In genomic region chr9:83981126-83981871, GRCh38 we compare ENCODE assay signal across 8 cellular contexts. TPM values are rescaled to one million over a fixed set of nuclear protein-coding genes. Genes with fewer than 3 reads are reported as not detected.
DNase-seq lines count a peak whose midpoint lies in the region; ATAC-seq and TF ChIP-seq lines count a peak whose summit lies in the region.

No MANE protein-coding gene starts in this region.

- ATAC-seq in activated CD4-positive, alpha-beta T cell treated with anti-CD3 and anti-CD28 coated beads for 36 hours = no peak
- ATAC-seq in HG03575 (IDR thresholded peaks at IDR 0.05; ENCODE audit: extremely low read depth, insufficient number of reproducible peaks, low FRiP score, unreplicated experiment) (peak; percentile 2), lung (ENCODE audit: insufficient read depth, low FRiP score) (no peak)
- no peak for ATAC-seq in activated CD4-positive, CD25-positive, alpha-beta regulatory T cell treated with anti-CD3 and anti-CD28 coated beads, Interleukin-2, amount 50 U/mL, for 24 hours

- POLR2A ChIA-PET in activated CD4-positive, alpha-beta T cell treated with anti-CD3 and anti-CD28 coated beads for 36 hours (lab: Charles Lee) = interaction anchor here (0.7 to 2.3 kb wide), 7 partner anchors 16 to 357 kb away, joined by 3 to 11 read pairs (median 4); partner anchors contain the start of gene UBQLN1

- H3K4me1 ChIP-seq in lung (ENCODE audit: control insufficient read depth in 2 of 2, insufficient read depth in 2 of 2, low read length in 2 of 2) (peaks cover 0 to 3% of the 10 kb centered on the region in 2 donors), thyroid gland (peaks cover 4 to 21% of the 10 kb centered on the region in 2 donors)

- H3K9me3 ChIP-seq in SK-N-MC (ENCODE audit: low read depth, low read length) (no peaks in the 10 kb centered on the region), lung (ENCODE audit: control insufficient read depth in 2 of 2, insufficient read depth in 1 of 2, low read length in 1 of 2) (no peaks in the 10 kb centered on the region), thyroid gland (no peaks in the 10 kb centered on the region)

- peak in 1 of 56 donors; percentile 6 for TF ChIP-seq CTCF in dorsolateral prefrontal cortex (IDR thresholded peaks at IDR 0.05 in 54 of 56, conservative IDR thresholded peaks at IDR 0.05 in 2 of 56; ENCODE audit: low read depth in 1 of 56, partially characterized antibody in 56 of 56)
- no peak for TF ChIP-seq CTCF in lung (IDR thresholded peaks at IDR 0.05; ENCODE audit: control extremely low read depth, extremely low read depth)
- no peak for TF ChIP-seq CTCF in thyroid gland (IDR thresholded peaks at IDR 0.05)

- H3K4me1 Mint-ChIP-seq in activated CD4-positive, alpha-beta T cell treated with anti-CD3 and anti-CD28 coated beads for 36 hours = peaks cover 33% of the 10 kb centered on the region

- peak; percentile 52 for DNase-seq in activated CD4-positive, alpha-beta T cell treated with anti-CD3 and anti-CD28 coated beads for 36 hours
- no peak for DNase-seq in activated CD4-positive, alpha-beta T cell treated with anti-CD3 and anti-CD28 coated beads for 4 hours
- DNase-seq in SK-N-MC (ENCODE audit: low read depth, low spot score) (no peak), dorsolateral prefrontal cortex (peak in 3 of 10 donors; percentile 17 to 37 (median 32)), lung (ENCODE audit: low spot score) (no peak), thyroid gland (peak; percentile 17 to 18)

- H3K36me3 ChIP-seq in SK-N-MC (ENCODE audit: insufficient read depth, low read length) (peaks cover 35% of the 10 kb centered on the region), lung (ENCODE audit: control insufficient read depth in 2 of 2, insufficient read depth in 2 of 2, low read length in 2 of 2) (no peaks in the 10 kb centered on the region), thyroid gland (peaks cover 11% of the 10 kb centered on the region in 2 donors)

- CTCF ChIA-PET in activated CD4-positive, alpha-beta T cell treated with anti-CD3 and anti-CD28 coated beads for 36 hours (lab: Charles Lee) = interaction anchor here (1.1 to 1.9 kb wide), 3 partner anchors 61 to 358 kb away, joined by 3 to 6 read pairs (median 6); partner anchors contain the start of genes IDNK and KIF27

- 1% methylated on average over 29 of the region's 29 CpGs for WGBS in lung, 2 donors
- 4 to 5% methylated on average over 22 to 29 of the region's 29 CpGs for WGBS in thyroid gland, 2 donors

- intact Hi-C loops in activated CD4-positive, alpha-beta T cell treated with anti-CD3 and anti-CD28 coated beads for 36 hours (cut with DNase I, micrococcal nuclease) = loop anchor here (2.0 kb wide), 2 partner anchors 24 to 1960 kb away; partner anchors contain the start of gene NAA35 (in 1 of the 2)
- intact Hi-C loops in dorsolateral prefrontal cortex (cut with DNase I) (loop anchor here (2.0 to 5.0 kb wide), 3 partner anchors 24 to 274 kb away; partner anchors contain the start of genes KIF27 (in 1 of the 2) and UBQLN1 (in 1 of the 2)), thyroid gland (cut with DNase I) (no loop called here)

- no peaks in the 10 kb centered on the region for H3K27me3 ChIP-seq in dorsolateral prefrontal cortex
- H3K27me3 ChIP-seq in lung (ENCODE audit: control insufficient read depth, insufficient read depth) = no peaks in the 10 kb centered on the region
- no peaks in the 10 kb centered on the region for H3K27me3 ChIP-seq in thyroid gland

- H3K27ac ChIP-seq in SK-N-MC (peak overlapping the region; percentile 98), dorsolateral prefrontal cortex (peak overlapping the region; percentile 93 to 100 (median 99)), lung (ENCODE audit: low read depth in 1 of 2, low read length in 1 of 2) (peak overlapping the region; percentile 95 to 98), thyroid gland (peak overlapping the region; percentile 94 to 100 (median 98))

- peak overlapping the region; percentile 99 for H3K27ac Mint-ChIP-seq in activated CD4-positive, alpha-beta T cell treated with anti-CD3 and anti-CD28 coated beads for 36 hours

- H3K9me3 Mint-ChIP-seq in activated CD4-positive, alpha-beta T cell treated with anti-CD3 and anti-CD28 coated beads for 36 hours (ENCODE audit: low read depth) = no peaks in the 10 kb centered on the region

- H3K4me3 ChIP-seq in SK-N-MC (peak overlapping the region; percentile 97), dorsolateral prefrontal cortex (peak overlapping the region; percentile 69 to 99 (median 93)), lung (peak overlapping the region; percentile 76), thyroid gland (replicated peaks in 1 of 3) (peak overlapping the region; percentile 74 to 88 (median 84))

- peak overlapping the region; percentile 99 for H3K9ac ChIP-seq in SK-N-MC (ENCODE audit: insufficient read length)

- peak overlapping the region; percentile 100 for H3K4me3 Mint-ChIP-seq in activated CD4-positive, alpha-beta T cell treated with anti-CD3 and anti-CD28 coated beads for 36 hours

- TF ChIP-seq POLR2A in thyroid gland (IDR thresholded peaks at IDR 0.05) = no peak

- H3K27me3 Mint-ChIP-seq in activated CD4-positive, alpha-beta T cell treated with anti-CD3 and anti-CD28 coated beads for 36 hours = no peaks in the 10 kb centered on the region

- peaks cover 49% of the 10 kb centered on the region for H3K36me3 Mint-ChIP-seq in activated CD4-positive, alpha-beta T cell treated with anti-CD3 and anti-CD28 coated beads for 36 hours (ENCODE audit: low read depth)

RNA-seq across cellular contexts. Expression of gene RMI1, which starts 0.7 kb away (rescaled TPM):
- total RNA-seq in activated CD4-positive, alpha-beta T cell treated with anti-CD3 and anti-CD28 coated beads for 36 hours = 10 to 100 TPM; 25.0 to 25.5 TPM
- 10 to 100 TPM in 36 of 120 experiments, 1 to 10 TPM in 84; 5.5 to 13.7 (median 9.1) TPM for total RNA-seq in dorsolateral prefrontal cortex
- total RNA-seq in lung = 10 to 100 TPM in 1 of 2 donors, 1 to 10 TPM in 1; 6.9 to 10.0 TPM
- polyA plus RNA-seq in lung = 1 to 10 TPM; 2.5 to 3.9 TPM
- 10 to 100 TPM in 2 of 4 donors, 1 to 10 TPM in 2; 7.2 to 11.4 (median 9.7) TPM for total RNA-seq in thyroid gland

RNA-seq across cellular contexts. Expression of gene HNRNPK, which starts 1.3 kb away (rescaled TPM):
- 1,000 to 10,000 TPM in 1 of 2 experiments, 100 to 1,000 TPM in 1; 848 to 1,029 TPM for total RNA-seq in activated CD4-positive, alpha-beta T cell treated with anti-CD3 and anti-CD28 coated beads for 36 hours
- total RNA-seq in dorsolateral prefrontal cortex = 100 to 1,000 TPM; 193 to 445 (median 361) TPM
- total RNA-seq in lung = 100 to 1,000 TPM; 360 to 719 TPM
- 100 to 1,000 TPM; 188 to 393 TPM for polyA plus RNA-seq in lung
- 100 to 1,000 TPM; 501 to 702 (median 639) TPM for total RNA-seq in thyroid gland

Comparison
In these comparisons a context has a peak if more than half of its experiments do, and no peak if none do; other contexts are left out.
1. DNase-seq: peak in activated CD4-positive, alpha-beta T cell treated with anti-CD3 and anti-CD28 coated beads for 36 hours (single experiment) and thyroid gland (2 of 2); none in activated CD4-positive, alpha-beta T cell treated with anti-CD3 and anti-CD28 coated beads for 4 hours (0 of 2), SK-N-MC (single experiment) and lung (single experiment).
2. Peak in every context shown above with its lines, with median percentiles within 50 percentile points of each other: H3K27ac ChIP-seq and H3K4me3 ChIP-seq.